In genomic region chr5:66551338-66551737, GRCh38 we compare ENCODE assay signal across 34 cellular contexts.
"Had no signal": no experiment of that assay in that cellular context is flagged by ENCODE, and none has a peak within 500 bp of the region (broad histone marks: within the 10 kb centered on the region; RNA-seq: fewer than 3 reads in every experiment).

No MANE protein-coding gene starts in this region.

- ATAC-seq: activated CD8-positive, alpha-beta T cell treated with anti-CD3 and anti-CD28 coated beads for 36 hours; activated naive CD4-positive, alpha-beta T cell treated with anti-CD3 and anti-CD28 coated beads, Interleukin-2, amount 50 U/mL, for 72 hours; activated T-cell treated with anti-CD3 and anti-CD28 coated beads, Interleukin-2, amount 50 U/mL, for 4 hours; activated T-cell treated with anti-CD3 and anti-CD28 coated beads, Interleukin-2, amount 50 U/mL, for 72 hours; activated T-helper 17 cell treated with anti-CD3 and anti-CD28 coated beads, Interleukin-2, amount 50 U/mL, for 72 hours; body of pancreas had no signal

- H3K27ac ChIP-seq: adrenal gland, body of pancreas, brain microvascular endothelial cell, breast epithelium, VCaP had no signal

- DNase-seq: activated B cell treated with CpG ODN at 0.5 μM for 24 hours; activated CD4-positive, alpha-beta memory T cell treated with anti-CD3 and anti-CD28 coated beads for 36 hours; activated CD4-positive, alpha-beta T cell treated with anti-CD3 and anti-CD28 coated beads for 4 hours; activated CD4-positive, alpha-beta T cell treated with anti-CD3 and anti-CD28 coated beads, Interleukin-2, amount 10 ng/mL, durations not matched to agents 24 days and 14 days; activated CD4-positive, alpha-beta T cell treated with anti-CD3 and anti-CD28 coated beads, Interleukin-2, amount 50 U/mL, for 1 hour; activated CD4-positive, alpha-beta T cell treated with anti-CD3 and anti-CD28 coated beads, Interleukin-2, amount 50 U/mL, for 4 hours; activated CD4-positive, CD25-positive, alpha-beta regulatory T cell treated with anti-CD3 and anti-CD28 coated beads, Interleukin-2, amount 50 U/mL, for 72 hours; activated CD8-positive, alpha-beta memory T cell treated with anti-CD3 and anti-CD28 coated beads, Interleukin-2, amount 50 U/mL, for 4 hours; activated CD8-positive, alpha-beta T cell treated with anti-CD3 and anti-CD28 coated beads for 36 hours; activated effector memory CD4-positive, alpha-beta T cell treated with anti-CD3 and anti-CD28 coated beads, Interleukin-2, amount 50 U/mL, for 16 hours; activated gamma-delta T cell treated with Interleukin-2 at 50 U/mL for 16 hours; activated naive CD4-positive, alpha-beta T cell; activated naive CD4-positive, alpha-beta T cell treated with anti-CD3 and anti-CD28 coated beads for 36 hours; activated naive CD4-positive, alpha-beta T cell treated with anti-CD3 and anti-CD28 coated beads, Interleukin-2, amount 50 U/mL, for 16 hours; activated naive CD8-positive, alpha-beta T cell treated with anti-CD3 and anti-CD28 coated beads for 36 hours; activated T-cell treated with anti-CD3 and anti-CD28 coated beads for 4 hours; activated T-cell treated with anti-CD3 and anti-CD28 coated beads, Interleukin-2, amount 50 U/mL, for 1 hour; activated T-cell treated with anti-CD3 and anti-CD28 coated beads, Interleukin-2, amount 50 U/mL, for 4 hours; activated T-cell treated with anti-CD3 and anti-CD28 coated beads, Interleukin-2, amount 50 U/mL, for 72 hours; adrenal gland; amniotic stem cell; aorta; body of pancreas; brain microvascular endothelial cell; central memory CD4-positive, alpha-beta T cell; T-helper 1 cell; T-helper 2 cell; T-helper 9 cell had no signal

- H3K9me3 ChIP-seq: adrenal gland, breast epithelium had no signal

- H3K4me1 ChIP-seq: adrenal gland, body of pancreas, breast epithelium had no signal

- H3K4me3 ChIP-seq: adrenal gland, body of pancreas, breast epithelium had no signal

- H3K27me3 ChIP-seq: adrenal gland, body of pancreas, brain microvascular endothelial cell, breast epithelium had no signal

- FAIRE-seq: astrocyte, TTC549 had no signal

- H3K36me3 ChIP-seq: adrenal gland, brain microvascular endothelial cell, breast epithelium had no signal
